Comparison of ENCODE assay signal across 14 cellular contexts in genomic region chr21:17981060-17981459, GRCh38.
DNase-seq lines count a peak whose midpoint lies in the region; ATAC-seq lines count a peak whose summit lies in the region.
"Had no signal": no experiment of that assay in that cellular context is flagged by ENCODE, and none has a peak within 500 bp of the region (broad histone marks: within the 10 kb centered on the region; RNA-seq: fewer than 3 reads in every experiment).

No MANE protein-coding gene starts in this region.

- peaks cover 0 to 4% (median 0%) of the 10 kb centered on the region in 5 donors for H3K36me3 ChIP-seq in subcutaneous abdominal adipose tissue (ENCODE audit: control insufficient read depth in 5 of 5, insufficient read depth in 5 of 5, low read length in 5 of 5)

- peaks cover 0 to 14% (median 3%) of the 10 kb centered on the region in 5 donors for H3K4me1 ChIP-seq in subcutaneous abdominal adipose tissue (ENCODE audit: control insufficient read depth in 5 of 5, insufficient read depth in 5 of 5, low read length in 5 of 5)
- H3K4me1 ChIP-seq: A549 had no signal

- no peaks in the 10 kb centered on the region for H3K36me3 Mint-ChIP-seq in T-helper 17 cell (ENCODE audit: low read depth)
- H3K36me3 Mint-ChIP-seq: CD14-positive monocyte; CD8-positive, alpha-beta T cell; IgD-negative memory B cell had no signal

- ATAC-seq in T-helper 17 cell: peak; percentile 58
- ATAC-seq in HG03196 (IDR thresholded peaks at IDR 0.05; ENCODE audit: unreplicated experiment): no peak
- no peak for ATAC-seq in GM18519 (IDR thresholded peaks at IDR 0.05; ENCODE audit: low FRiP score, unreplicated experiment)
- ATAC-seq: A549; CD8-positive, alpha-beta T cell; GM23338 had no signal

- H3K9me3 ChIP-seq in T-helper 17 cell (ENCODE audit: control insufficient read depth, low read length, poor library complexity, severe bottlenecking) (no peaks in the 10 kb centered on the region), subcutaneous abdominal adipose tissue (ENCODE audit: control insufficient read depth in 5 of 5, low read length in 5 of 5) (no peaks in the 10 kb centered on the region)
- H3K9me3 ChIP-seq: A549 had no signal

- H3K4me3 Mint-ChIP-seq in T-helper 17 cell: no peak overlapping the region
- H3K4me3 Mint-ChIP-seq: CD14-positive monocyte; CD8-positive, alpha-beta T cell; GM23338; IgD-negative memory B cell had no signal

- no peak overlapping the region for H3K9ac ChIP-seq in subcutaneous abdominal adipose tissue (ENCODE audit: low read length in 5 of 5)

- no peaks in the 10 kb centered on the region for H3K27me3 Mint-ChIP-seq in T-helper 17 cell
- H3K27me3 Mint-ChIP-seq: IgD-negative memory B cell had no signal

- no peak overlapping the region for H3K27ac Mint-ChIP-seq in T-helper 17 cell
- H3K27ac Mint-ChIP-seq: CD14-positive monocyte; CD8-positive, alpha-beta T cell; GM23338; IgD-negative memory B cell had no signal

- no peak overlapping the region for H3K4me3 ChIP-seq in subcutaneous abdominal adipose tissue (ENCODE audit: low read depth in 1 of 5, low read length in 5 of 5)
- H3K4me3 ChIP-seq: A549, GM23338 had no signal

- peaks cover 2% of the 10 kb centered on the region for H3K4me1 Mint-ChIP-seq in T-helper 17 cell
- H3K4me1 Mint-ChIP-seq: CD14-positive monocyte, IgD-negative memory B cell had no signal

- H3K27me3 ChIP-seq in layer of hippocampus (ENCODE audit: control insufficient read depth, insufficient read depth, low read length) (no peaks in the 10 kb centered on the region), subcutaneous abdominal adipose tissue (ENCODE audit: control insufficient read depth in 5 of 5, insufficient read depth in 4 of 5, low read length in 5 of 5) (no peaks in the 10 kb centered on the region)

- DNase-seq in D341Med (ENCODE audit: low spot score) (peak; percentile 48), T-helper 17 cell (no peak)
- DNase-seq: CD8-positive, alpha-beta T cell; COR-L47; DMS53; H7 had no signal

- H3K27ac ChIP-seq in layer of hippocampus (ENCODE audit: low read depth, low read length) (peak overlapping the region; percentile 23), subcutaneous abdominal adipose tissue (ENCODE audit: low read depth, low read length) (peak overlapping the region; percentile 33)
- H3K27ac ChIP-seq: A549 had no signal
